ENCODE assay signal across 1 cellular context in the genomic region with DNA sequence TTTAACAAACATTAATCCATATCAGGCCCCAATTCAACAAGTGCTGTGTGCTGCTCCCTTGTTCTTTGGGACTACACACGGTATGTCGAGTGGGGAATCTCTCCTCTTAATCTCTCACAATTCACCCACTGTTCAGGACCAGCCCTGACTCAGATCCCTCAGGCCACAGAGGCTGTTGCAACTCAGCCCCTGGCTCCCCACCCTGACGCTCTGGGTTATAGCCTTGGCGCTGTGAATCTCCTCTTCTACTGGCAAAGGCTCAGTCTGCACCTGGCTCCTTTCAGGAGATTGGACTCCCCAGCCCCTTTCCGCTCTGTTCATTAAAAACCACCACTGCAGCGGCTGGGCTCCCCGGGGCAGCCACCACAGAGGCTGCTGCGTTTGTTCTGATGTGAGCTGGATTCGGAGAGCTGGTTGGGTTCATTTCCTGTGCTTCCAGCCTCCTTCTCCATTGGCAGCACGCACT.
TF ChIP-seq lines count a peak whose summit lies in the region.

No MANE protein-coding gene starts in this region.

TF ChIP-seq in H1, 55 proteins besides CTCF, POLR2A, EP300 and RAD21:
- TF ChIP-seq BACH1 (IDR thresholded peaks at IDR 0.05; ENCODE audit: low read length) (no peak), FOSL1 (IDR thresholded peaks at IDR 0.05; ENCODE audit: insufficient read depth, low read depth, low read length) (no peak), NRF1 (IDR thresholded peaks at IDR 0.05; ENCODE audit: low read depth, low read length) (no peak), CBX8 (IDR thresholded peaks at IDR 0.05; ENCODE audit: borderline replicate concordance, low read depth, low read length) (no peak), RXRA (IDR thresholded peaks at IDR 0.05; ENCODE audit: insufficient read depth, low read depth, low read length) (no peak), HDAC2 (IDR thresholded peaks at IDR 0.05; ENCODE audit: borderline replicate concordance in 1 of 2, low read depth in 2 of 2, low read length in 2 of 2) (no peak), TAF1 (IDR thresholded peaks at IDR 0.05; ENCODE audit: low read depth, low read length) (no peak), CTBP2 (IDR thresholded peaks at IDR 0.05; ENCODE audit: borderline replicate concordance, insufficient read depth, insufficient read length, low read length) (no peak), SIN3A (conservative IDR thresholded peaks at IDR 0.05 in 1 of 2, IDR thresholded peaks at IDR 0.05 in 1 of 2; ENCODE audit: low read depth in 1 of 2, low read length in 2 of 2) (no peak)
- TF ChIP-seq, protein P1, sequence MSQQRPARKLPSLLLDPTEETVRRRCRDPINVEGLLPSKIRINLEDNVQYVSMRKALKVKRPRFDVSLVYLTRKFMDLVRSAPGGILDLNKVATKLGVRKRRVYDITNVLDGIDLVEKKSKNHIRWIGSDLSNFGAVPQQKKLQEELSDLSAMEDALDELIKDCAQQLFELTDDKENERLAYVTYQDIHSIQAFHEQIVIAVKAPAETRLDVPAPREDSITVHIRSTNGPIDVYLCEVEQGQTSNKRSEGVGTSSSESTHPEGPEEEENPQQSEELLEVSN (IDR thresholded peaks at IDR 0.05): no peak
- TF ChIP-seq, protein P2, sequence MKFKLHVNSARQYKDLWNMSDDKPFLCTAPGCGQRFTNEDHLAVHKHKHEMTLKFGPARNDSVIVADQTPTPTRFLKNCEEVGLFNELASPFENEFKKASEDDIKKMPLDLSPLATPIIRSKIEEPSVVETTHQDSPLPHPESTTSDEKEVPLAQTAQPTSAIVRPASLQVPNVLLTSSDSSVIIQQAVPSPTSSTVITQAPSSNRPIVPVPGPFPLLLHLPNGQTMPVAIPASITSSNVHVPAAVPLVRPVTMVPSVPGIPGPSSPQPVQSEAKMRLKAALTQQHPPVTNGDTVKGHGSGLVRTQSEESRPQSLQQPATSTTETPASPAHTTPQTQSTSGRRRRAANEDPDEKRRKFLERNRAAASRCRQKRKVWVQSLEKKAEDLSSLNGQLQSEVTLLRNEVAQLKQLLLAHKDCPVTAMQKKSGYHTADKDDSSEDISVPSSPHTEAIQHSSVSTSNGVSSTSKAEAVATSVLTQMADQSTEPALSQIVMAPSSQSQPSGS (IDR thresholded peaks at IDR 0.05; ENCODE audit: low read length): no peak
TF ChIP-seq in H1: peak in this region for 0.
